Comparison of ENCODE assay signal across 28 cellular contexts in the genomic region with DNA sequence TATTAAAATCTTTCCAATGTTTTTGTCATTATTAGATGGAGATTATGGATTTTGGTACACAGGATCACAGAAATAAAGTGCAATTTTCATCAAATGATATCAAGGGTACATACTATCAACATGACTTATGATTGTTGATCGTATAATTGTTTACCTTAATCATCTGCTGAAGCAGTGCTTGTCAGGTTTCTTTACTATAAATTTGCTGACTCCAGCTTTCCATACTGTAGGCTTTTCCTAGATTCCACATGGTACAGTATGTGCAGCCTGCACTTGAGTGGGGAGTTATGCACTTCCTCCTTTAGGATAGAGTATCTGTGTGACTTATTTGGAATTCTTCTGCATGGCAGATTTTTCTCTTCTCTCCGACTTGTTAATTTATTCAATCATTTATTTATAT.
"Had no signal": no experiment of that assay in that cellular context is flagged by ENCODE, and none has a peak within 500 bp of the region (broad histone marks: within the 10 kb centered on the region; RNA-seq: fewer than 3 reads in every experiment).

No MANE protein-coding gene starts in this region.

- H3K4me3 ChIP-seq: colonic mucosa, coronary artery, dorsolateral prefrontal cortex, esophagus muscularis mucosa, esophagus squamous epithelium, gastrocnemius medialis, gastroesophageal sphincter, heart left ventricle, heart right ventricle had no signal

- H3K36me3 ChIP-seq: colonic mucosa, esophagus muscularis mucosa, esophagus squamous epithelium, gastrocnemius medialis, gastroesophageal sphincter, heart left ventricle, heart right ventricle had no signal

- H3K9me3 ChIP-seq: colonic mucosa, esophagus muscularis mucosa, esophagus squamous epithelium, gastrocnemius medialis, gastroesophageal sphincter, heart left ventricle, heart right ventricle had no signal

- H3K4me1 ChIP-seq: colonic mucosa, esophagus muscularis mucosa, esophagus squamous epithelium, foreskin keratinocyte, gastrocnemius medialis, gastroesophageal sphincter, heart left ventricle, heart right ventricle had no signal

- FAIRE-seq: colon, endometrium, endothelial cell of umbilical vein, frontal cortex had no signal

- ATAC-seq: effector memory CD8-positive, alpha-beta T cell; esophagus mucosa; foreskin keratinocyte; gastrocnemius medialis; gastroesophageal sphincter; heart left ventricle; heart right ventricle had no signal

- H3K27me3 ChIP-seq: colonic mucosa, dorsolateral prefrontal cortex, esophagus muscularis mucosa, esophagus squamous epithelium, foreskin keratinocyte, gastrocnemius medialis, gastroesophageal sphincter, heart left ventricle, heart right ventricle had no signal

- H3K27ac ChIP-seq: colonic mucosa, coronary artery, dorsolateral prefrontal cortex, epithelial cell of prostate, esophagus muscularis mucosa, esophagus squamous epithelium, foreskin keratinocyte, gastrocnemius medialis, gastroesophageal sphincter, heart left ventricle, heart right ventricle had no signal

- DNase-seq: colonic mucosa; cortex of kidney; dermis blood vessel endothelial cell; dorsolateral prefrontal cortex; effector CD4-positive, alpha-beta T cell; effector CD8-positive, alpha-beta T cell; effector memory CD4-positive, alpha-beta T cell; effector memory CD8-positive, alpha-beta T cell; endodermal cell; erythroblast; esophagus squamous epithelium; foreskin fibroblast; foreskin keratinocyte; foreskin melanocyte; gastrocnemius medialis; glutamatergic neuron; head of caudate nucleus; heart left ventricle; heart right ventricle had no signal
